In the genomic region with DNA sequence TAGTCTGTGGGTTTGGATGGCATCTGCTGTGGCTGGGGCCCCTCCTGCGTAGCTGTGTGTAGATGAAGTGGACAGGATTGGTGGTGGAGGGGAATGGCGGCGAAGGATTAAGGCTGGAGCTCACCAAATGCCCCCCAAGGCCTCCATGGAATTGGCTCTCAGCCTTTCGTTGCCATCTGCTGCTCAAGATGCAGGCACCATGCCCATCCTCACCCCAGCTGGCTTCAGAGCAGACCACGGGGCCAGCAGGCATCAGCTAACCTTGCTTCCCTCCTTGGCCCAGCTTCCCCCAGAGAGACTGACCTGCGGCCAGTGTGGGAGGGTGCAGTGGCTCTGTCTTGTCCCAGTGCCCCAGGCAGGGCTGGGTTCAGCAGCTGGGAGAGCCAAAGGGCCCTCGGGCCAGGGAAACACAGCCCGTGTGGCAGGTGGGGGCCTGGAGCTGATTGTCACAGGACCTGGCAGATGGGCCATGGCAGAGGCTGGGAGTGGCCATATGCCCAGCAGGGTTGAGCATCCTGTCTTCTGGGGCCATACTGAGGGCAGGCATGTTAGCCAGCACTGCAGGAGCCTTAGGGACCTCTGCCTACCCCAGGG, we compare ENCODE assay signal across 13 cellular contexts.
"Had no signal": no experiment of that assay in that cellular context is flagged by ENCODE, and none has a peak within 500 bp of the region (broad histone marks: within the 10 kb centered on the region; RNA-seq: fewer than 3 reads in every experiment).

No MANE protein-coding gene starts in this region.

- H3K36me3 Mint-ChIP-seq: activated naive CD8-positive, alpha-beta T cell treated with anti-CD3 and anti-CD28 coated beads for 36 hours had no signal

- H3K4me3 Mint-ChIP-seq: activated naive CD8-positive, alpha-beta T cell treated with anti-CD3 and anti-CD28 coated beads for 36 hours; activated T-helper 1 cell treated with anti-CD3 and anti-CD28 coated beads, Interleukin-12 subunit alpha, Interleukin-12 subunit beta, Interleukin-2, Interleukin-4 antibody, amounts not matched to agents 30 ng/mL and 10 ng/mL and 1 ng/mL, durations not matched to agents 14 hours and 24 hours and 36 hours; central memory CD8-positive, alpha-beta T cell; neural crest cell; stimulated activated naive CD8-positive, alpha-beta T cell treated with anti-CD3 and anti-CD28 coated beads, Interleukin-15, amount 100 ng/mL, for 72 hours had no signal

- H3K27ac Mint-ChIP-seq: activated naive CD8-positive, alpha-beta T cell treated with anti-CD3 and anti-CD28 coated beads for 36 hours; activated T-helper 1 cell treated with anti-CD3 and anti-CD28 coated beads, Interleukin-12 subunit alpha, Interleukin-12 subunit beta, Interleukin-2, Interleukin-4 antibody, amounts not matched to agents 30 ng/mL and 10 ng/mL and 1 ng/mL, durations not matched to agents 14 hours and 24 hours and 36 hours; stimulated activated naive CD8-positive, alpha-beta T cell treated with anti-CD3 and anti-CD28 coated beads, Interleukin-15, amount 100 ng/mL, for 72 hours had no signal

- H3K4me1 ChIP-seq: testis had no signal

- H3K36me3 ChIP-seq: brain microvascular endothelial cell, ovary had no signal

- H3K4me3 ChIP-seq: heart left ventricle, ovary, testis had no signal

- H3K27ac ChIP-seq: brain microvascular endothelial cell, heart left ventricle, ovary, testis had no signal

- H3K9me3 Mint-ChIP-seq: activated naive CD8-positive, alpha-beta T cell treated with anti-CD3 and anti-CD28 coated beads for 36 hours; activated T-helper 1 cell treated with anti-CD3 and anti-CD28 coated beads, Interleukin-12 subunit alpha, Interleukin-12 subunit beta, Interleukin-2, Interleukin-4 antibody, amounts not matched to agents 30 ng/mL and 10 ng/mL and 1 ng/mL, durations not matched to agents 14 hours and 24 hours and 36 hours; central memory CD8-positive, alpha-beta T cell; neural crest cell; stimulated activated naive CD8-positive, alpha-beta T cell treated with anti-CD3 and anti-CD28 coated beads, Interleukin-15, amount 100 ng/mL, for 72 hours had no signal

- DNase-seq: activated CD4-positive, alpha-beta T cell treated with anti-CD3 and anti-CD28 coated beads, Interleukin-2, amount 50 U/mL, for 1 hour; activated naive CD8-positive, alpha-beta T cell treated with anti-CD3 and anti-CD28 coated beads for 36 hours; brain microvascular endothelial cell; heart left ventricle; midbrain; ovary; stimulated activated CD4-positive, alpha-beta T cell treated with anti-CD3 and anti-CD28 coated beads, Interleukin-1b, Interleukin-23, amount 100 ng/mL, for 48 hours; stimulated activated naive CD8-positive, alpha-beta T cell treated with anti-CD3 and anti-CD28 coated beads, Interleukin-15, amount 100 ng/mL, for 72 hours; testis had no signal

- ATAC-seq: activated CD4-positive, CD25-positive, alpha-beta regulatory T cell treated with anti-CD3 and anti-CD28 coated beads, Interleukin-2, amount 50 U/mL, for 24 hours had no signal

- H3K27me3 ChIP-seq: brain microvascular endothelial cell, heart left ventricle, ovary, testis had no signal

- H3K9me3 ChIP-seq: ovary, testis had no signal

- H3K4me1 Mint-ChIP-seq: activated naive CD8-positive, alpha-beta T cell treated with anti-CD3 and anti-CD28 coated beads for 36 hours; central memory CD8-positive, alpha-beta T cell; stimulated activated naive CD8-positive, alpha-beta T cell treated with anti-CD3 and anti-CD28 coated beads, Interleukin-15, amount 100 ng/mL, for 72 hours had no signal
